In the genomic region with DNA sequence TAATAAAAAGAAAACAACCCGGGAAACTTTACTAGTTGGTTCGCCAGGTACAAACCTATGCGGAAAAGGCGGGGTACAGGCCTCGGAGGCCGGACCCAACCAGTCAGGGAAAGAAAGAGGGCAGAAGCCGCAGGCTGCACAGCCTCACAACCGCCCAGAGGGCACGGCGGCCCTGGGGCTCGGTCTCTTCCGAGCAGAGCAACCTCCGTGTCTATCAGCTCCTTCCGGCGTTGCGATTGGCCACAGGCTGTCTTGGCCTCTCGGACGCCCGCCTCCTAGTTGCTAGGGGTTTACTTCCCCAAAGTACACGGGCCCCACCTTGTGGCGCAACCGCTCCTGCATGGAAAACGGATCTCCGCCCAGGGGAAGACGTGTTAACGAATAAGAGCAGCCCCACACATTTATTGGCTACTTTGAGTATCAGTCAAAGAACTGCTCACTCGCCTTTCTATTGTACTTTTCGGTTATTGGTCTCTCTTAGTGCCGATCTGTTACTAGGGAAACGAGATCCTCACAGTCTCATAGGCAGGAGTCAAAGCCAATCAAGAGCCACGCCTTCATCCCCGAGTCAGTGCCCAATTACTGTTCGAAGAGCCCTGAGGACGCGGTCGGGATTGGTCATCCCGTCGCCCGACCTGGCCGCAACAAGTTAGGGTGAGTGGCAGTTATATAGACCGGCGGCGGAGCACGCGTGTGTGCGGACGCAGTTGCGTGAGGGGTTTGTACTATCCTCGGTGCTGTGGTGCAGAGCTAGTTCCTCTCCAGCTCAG, we compare ENCODE assay signal across 8 cellular contexts. TPM values are rescaled to one million over a fixed set of nuclear protein-coding genes. Genes with fewer than 3 reads are reported as not detected.
DNase-seq lines count a peak whose midpoint lies in the region; ATAC-seq and TF ChIP-seq lines count a peak whose summit lies in the region.

A gene (plus strand): TSS at position 696 of the 770 bp plus-strand sequence. CDS start 14,667 bp downstream, outside the sequence.

- no peaks in the 10 kb centered on the region for H3K27me3 Mint-ChIP-seq in central memory CD8-positive, alpha-beta T cell

- ATAC-seq in GM19025 (IDR thresholded peaks at IDR 0.05; ENCODE audit: low read depth, unreplicated experiment) (peak; percentile 73), HG03342 (IDR thresholded peaks at IDR 0.05; ENCODE audit: unreplicated experiment) (peak; percentile 82)
- peak; percentile 82 for ATAC-seq in central memory CD8-positive, alpha-beta T cell (replicated peaks; ENCODE audit: extremely low read depth, poor library complexity, severe bottlenecking)

- peak; percentile 97 for DNase-seq in AG20443 (ENCODE audit: low spot score)
- DNase-seq in NCI-H446 (lab: John Stamatoyannopoulos, UW), result peak; percentile 99 to 100
- DNase-seq in activated CD4-positive, CD25-positive, alpha-beta regulatory T cell treated with anti-CD3 and anti-CD28 coated beads, Interleukin-2, amount 50 U/mL, for 16 hours (ENCODE audit: low read depth, low spot score), result peak; percentile 99
- peak; percentile 95 to 99 for DNase-seq in central memory CD8-positive, alpha-beta T cell (ENCODE audit: low spot score in 2 of 2)
- peak; percentile 100 for DNase-seq in inferior parietal cortex (ENCODE audit: extremely low spot score)
- DNase-seq in spleen, result peak; percentile 100

- H3K4me1 ChIP-seq in spleen, result peaks cover 22 to 56% (median 50%) of the 10 kb centered on the region in 6 donors

- no peaks in the 10 kb centered on the region for H3K9me3 Mint-ChIP-seq in central memory CD8-positive, alpha-beta T cell

- intact Hi-C loops in spleen (cut with DNase I; ENCODE audit: low total_unique reads), result no loop called here

- TF ChIP-seq CTCF in spleen (IDR thresholded peaks at IDR 0.05 in 8 of 11, conservative IDR thresholded peaks at IDR 0.05 in 3 of 11), result peak; percentile 62 to 94 (median 86)

- H3K36me3 ChIP-seq in spleen, result no peaks in the 10 kb centered on the region

- peak within 1 kb of the TSS; percentile 78 to 94 (median 84) for H3K4me3 ChIP-seq in spleen

- no peaks in the 10 kb centered on the region for H3K27me3 ChIP-seq in spleen (replicated peaks in 1 of 7)

- H3K27ac Mint-ChIP-seq in central memory CD8-positive, alpha-beta T cell (ENCODE audit: low read depth), result no peak within 1 kb of the TSS

- no peaks in the 10 kb centered on the region for H3K9me3 ChIP-seq in spleen

- H3K36me3 Mint-ChIP-seq in central memory CD8-positive, alpha-beta T cell (ENCODE audit: insufficient read depth), result peaks cover 13% of the 10 kb centered on the region

- peaks cover 36% of the 10 kb centered on the region for H3K4me1 Mint-ChIP-seq in central memory CD8-positive, alpha-beta T cell

- WGBS in spleen, 5 donors, result 0 to 1% (median 0%) methylated on average over 40 to 49 of the region's 49 CpGs

- H3K27ac ChIP-seq in spleen, result peak within 1 kb of the TSS; percentile 93 to 99 (median 96)

- H3K4me3 Mint-ChIP-seq in central memory CD8-positive, alpha-beta T cell, result no peak within 1 kb of the TSS

- TF ChIP-seq POLR2A in spleen (IDR thresholded peaks at IDR 0.05), result peak; percentile 95 to 99 (median 97)

RNA-seq across cellular contexts. Expression of the gene that starts here (rescaled TPM):
- 100 to 1,000 TPM; 145 to 167 (median 159) TPM for total RNA-seq in spleen
- 10 to 100 TPM; 16.1 to 37.1 (median 31.1) TPM for polyA plus RNA-seq in spleen

Comparison
In these comparisons a context has a peak if more than half of its experiments do, and no peak if none do; other contexts are left out.
1. Peak in every context shown above with its lines: DNase-seq, ATAC-seq, H3K4me3 ChIP-seq and H3K27ac ChIP-seq.